Comparison of ENCODE assay signal across 12 cellular contexts in the genomic region with DNA sequence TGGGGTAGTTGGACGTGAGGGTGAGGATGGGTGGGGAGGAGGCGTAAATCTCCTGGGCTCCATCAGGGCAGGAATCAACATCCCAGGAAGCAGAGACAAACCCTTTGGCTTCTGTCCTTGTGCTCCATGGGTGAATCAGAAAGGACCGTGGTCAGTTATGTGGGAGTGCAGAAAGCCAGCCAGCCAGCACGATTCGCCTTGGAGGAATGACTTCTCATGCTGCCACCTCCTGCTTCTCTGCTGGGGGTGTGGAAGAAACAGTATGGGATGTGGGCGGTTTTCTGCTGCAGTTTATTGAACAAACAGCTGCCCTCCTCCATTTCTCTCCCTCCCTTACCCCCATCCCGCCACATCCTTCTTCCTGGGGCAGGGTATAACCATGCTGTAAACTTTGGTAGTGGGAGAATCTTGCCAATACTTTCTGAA.
DNase-seq lines count a peak whose midpoint lies in the region; ATAC-seq, FAIRE-seq and TF ChIP-seq lines count a peak whose summit lies in the region.
"Had no signal": no experiment of that assay in that cellular context is flagged by ENCODE, and none has a peak within 500 bp of the region (broad histone marks: within the 10 kb centered on the region; RNA-seq: fewer than 3 reads in every experiment).

No MANE protein-coding gene starts in this region.

- no peak overlapping the region for H4K5ac ChIP-seq in mesendoderm (ENCODE audit: low read length)

- H2AK5ac ChIP-seq in mesendoderm (ENCODE audit: low read length), result no peak overlapping the region

- ATAC-seq in A549 (peak; percentile 59 to 75; a peak in 4 of 6 replicates), HG03469 (IDR thresholded peaks at IDR 0.05; ENCODE audit: unreplicated experiment) (no peak)
- no peak for ATAC-seq in stimulated activated naive CD8-positive, alpha-beta T cell treated with anti-CD3 and anti-CD28 coated beads, Interleukin-15, amount 100 ng/mL, for 72 hours

- H3K4me1 ChIP-seq in A549 (peaks cover 19% of the 10 kb centered on the region), mesendoderm (ENCODE audit: control insufficient read depth, low read depth, low read length) (peaks cover 6% of the 10 kb centered on the region)

- H3K9me3 ChIP-seq in A549, result no peaks in the 10 kb centered on the region
- no peaks in the 10 kb centered on the region for H3K9me3 ChIP-seq in KOPT-K1 (ENCODE audit: insufficient read depth, low read length, poor library complexity, severe bottlenecking)
- H3K9me3 ChIP-seq: BLaER1 treated with 17β-estradiol and CSF1 and Interleukin-3, amounts not matched to agents 10 nM and 100 nM had no signal

- H3K79me2 ChIP-seq in mesendoderm (ENCODE audit: control insufficient read depth, insufficient read depth, low read length), result peaks cover 2% of the 10 kb centered on the region

- FAIRE-seq in A549 (lab: Jason Lieb, UNC), result no peak
- FAIRE-seq: TTC549 had no signal

- H3K9ac ChIP-seq in mesendoderm (ENCODE audit: low read length), result no peak overlapping the region
- H3K9ac ChIP-seq: BLaER1 treated with 17β-estradiol and CSF1 and Interleukin-3, amounts not matched to agents 10 nM and 100 nM had no signal

- no peak overlapping the region for H4K8ac ChIP-seq in mesendoderm (ENCODE audit: low read depth, low read length)

- TF ChIP-seq RAD21 in A549 (conservative IDR thresholded peaks at IDR 0.05 in 1 of 2, IDR thresholded peaks at IDR 0.05 in 1 of 2), result no peak

- no peak overlapping the region for H3K4me3 Mint-ChIP-seq in stimulated activated naive CD8-positive, alpha-beta T cell treated with anti-CD3 and anti-CD28 coated beads, Interleukin-15, amount 100 ng/mL, for 72 hours
- H3K4me3 Mint-ChIP-seq: activated naive CD8-positive, alpha-beta T cell had no signal

- POLR2A ChIA-PET in A549 (lab: Yijun Ruan, JAX), result interaction anchor here (0.6 to 1.0 kb wide), 2 partner anchors 9 to 78 kb away, joined by 3 read pairs; no protein-coding TSS in a partner anchor

- H3K4me2 ChIP-seq in A549 (peak overlapping the region; percentile 59), mesendoderm (ENCODE audit: low read length) (no peak overlapping the region)

- H3K36me3 ChIP-seq in KOPT-K1 (ENCODE audit: insufficient read depth, low read length), result no peaks in the 10 kb centered on the region
- no peaks in the 10 kb centered on the region for H3K36me3 ChIP-seq in mesendoderm (ENCODE audit: control insufficient read depth, insufficient read depth, low read length)
- H3K36me3 ChIP-seq: BLaER1 treated with 17β-estradiol and CSF1 and Interleukin-3, amounts not matched to agents 10 nM and 100 nM had no signal

- no peaks in the 10 kb centered on the region for H3K27me3 Mint-ChIP-seq in stimulated activated naive CD8-positive, alpha-beta T cell treated with anti-CD3 and anti-CD28 coated beads, Interleukin-15, amount 100 ng/mL, for 72 hours

- CTCF ChIA-PET in A549 (lab: Yijun Ruan, JAX), result no interaction called here

- WGBS in A549 (ENCODE audit: missing lambda C conversion rate), result 32% methylated on average over 7 of the region's 7 CpGs
- no CpG with 5 or more reads among the region's 7 CpGs for WGBS in mesendoderm (ENCODE audit: extremely low coverage, insufficient coverage, low lambda C conversion rate)

- H2BK120ac ChIP-seq in mesendoderm (ENCODE audit: low read depth, low read length), result no peak overlapping the region

- H3K27me3 ChIP-seq in mesendoderm (ENCODE audit: insufficient read depth, low read length, poor library complexity), result no peaks in the 10 kb centered on the region
- H3K27me3 ChIP-seq: BLaER1 treated with 17β-estradiol and CSF1 and Interleukin-3, amounts not matched to agents 10 nM and 100 nM had no signal

- no peak overlapping the region for H2BK15ac ChIP-seq in mesendoderm (replicated peaks; ENCODE audit: low read depth)

- H3K56ac ChIP-seq in mesendoderm (ENCODE audit: low read length), result peak overlapping the region; percentile 53

- DNase-seq in A549 (ENCODE audit: low read depth in 1 of 2, low spot score in 1 of 2), result peak in 1 of 2 experiments; percentile 32
- peak; percentile 43 for DNase-seq in dedifferentiated amniotic fluid mesenchymal stem cell (ENCODE audit: extremely low spot score)
- DNase-seq in mesendoderm, result peak; percentile 42
- no peak for DNase-seq in HuH-7 (ENCODE audit: low spot score)
- no peak for DNase-seq in stimulated activated naive CD8-positive, alpha-beta T cell treated with anti-CD3 and anti-CD28 coated beads, Interleukin-15, amount 100 ng/mL, for 72 hours
- no peak for DNase-seq in DMS153 treated with DMSO at 0.1 percent for 48 hours (lab: John Stamatoyannopoulos, UW; ENCODE audit: unreplicated experiment)
- DNase-seq: stimulated activated CD4-positive, alpha-beta T cell treated with anti-CD3 and anti-CD28 coated beads, Interleukin-4, amount 100 ng/mL, for 1 hour had no signal

- H3K4ac ChIP-seq in mesendoderm (ENCODE audit: low read depth, low read length), result no peak overlapping the region

- H3K9me3 Mint-ChIP-seq in stimulated activated naive CD8-positive, alpha-beta T cell treated with anti-CD3 and anti-CD28 coated beads, Interleukin-15, amount 100 ng/mL, for 72 hours, result no peaks in the 10 kb centered on the region

- H2BK5ac ChIP-seq in mesendoderm (ENCODE audit: low read length), result no peak overlapping the region

- H3K18ac ChIP-seq in mesendoderm (ENCODE audit: low read length), result no peak overlapping the region

- H3K27ac ChIP-seq in A549 (peak overlapping the region; percentile 57 to 82), KOPT-K1 (ENCODE audit: low read depth, low read length, poor library complexity, severe bottlenecking) (peak overlapping the region; percentile 63), mesendoderm (ENCODE audit: low read depth, low read length) (no peak overlapping the region)
- H3K27ac ChIP-seq: BLaER1 treated with 17β-estradiol and CSF1 and Interleukin-3, amounts not matched to agents 10 nM and 100 nM had no signal

- peaks cover 1% of the 10 kb centered on the region for H3K79me1 ChIP-seq in mesendoderm (ENCODE audit: low read length)

- peak overlapping the region in 1 of 2 donors; percentile 95 for H3K27ac Mint-ChIP-seq in stimulated activated naive CD8-positive, alpha-beta T cell treated with anti-CD3 and anti-CD28 coated beads, Interleukin-15, amount 100 ng/mL, for 72 hours
- H3K27ac Mint-ChIP-seq: activated naive CD8-positive, alpha-beta T cell had no signal

- H3K4me3 ChIP-seq in A549 (no peak overlapping the region), mesendoderm (ENCODE audit: low read length) (no peak overlapping the region)
- H3K4me3 ChIP-seq: BLaER1 treated with 17β-estradiol and CSF1 and Interleukin-3, amounts not matched to agents 10 nM and 100 nM had no signal

- TF ChIP-seq EP300 in A549 (IDR thresholded peaks at IDR 0.05), result no peak

- no peak for TF ChIP-seq CTCF in A549 (IDR thresholded peaks at IDR 0.05)

- TF ChIP-seq POLR2A in A549 (IDR thresholded peaks at IDR 0.05; ENCODE audit: low read length), result no peak

- H3K23ac ChIP-seq in mesendoderm (ENCODE audit: low read length), result no peak overlapping the region

- H3K4me1 Mint-ChIP-seq in stimulated activated naive CD8-positive, alpha-beta T cell treated with anti-CD3 and anti-CD28 coated beads, Interleukin-15, amount 100 ng/mL, for 72 hours, result no peaks in the 10 kb centered on the region

TF ChIP-seq in A549, 52 proteins besides CTCF, POLR2A, EP300 and RAD21:
- no peak for TF ChIP-seq HDAC2 (IDR thresholded peaks at IDR 0.05)
- peak; percentile 34; the same call in 1 of the 2 replicates for TF ChIP-seq MAX (IDR thresholded peaks at IDR 0.05)

Comparison
In these comparisons a context has a peak if more than half of its experiments do, and no peak if none do; other contexts are left out.
1. ATAC-seq: peak in A549 (2 of 2); none in stimulated activated naive CD8-positive, alpha-beta T cell treated with anti-CD3 and anti-CD28 coated beads, Interleukin-15, amount 100 ng/mL, for 72 hours (single experiment) and HG03469 (single experiment).
2. DNase-seq: peak in dedifferentiated amniotic fluid mesenchymal stem cell (single experiment) and mesendoderm (single experiment); none in HuH-7 (single experiment), stimulated activated naive CD8-positive, alpha-beta T cell treated with anti-CD3 and anti-CD28 coated beads, Interleukin-15, amount 100 ng/mL, for 72 hours (0 of 2) and DMS153 treated with DMSO at 0.1 percent for 48 hours (single experiment).